ENCODE assay signal across 8 cellular contexts in genomic region chr2:8543412-8544167, GRCh38.
DNase-seq lines count a peak whose midpoint lies in the region; ATAC-seq and TF ChIP-seq lines count a peak whose summit lies in the region.

No MANE protein-coding gene starts in this region.

- no peak for TF ChIP-seq EP300 in suprapubic skin (IDR thresholded peaks at IDR 0.05)

- TF ChIP-seq CTCF in brain microvascular endothelial cell (IDR thresholded peaks at IDR 0.05; ENCODE audit: low read depth, low read length, missing control alignments) (no peak), suprapubic skin (IDR thresholded peaks at IDR 0.05) (no peak)

- H3K4me1 ChIP-seq in muscle layer of duodenum (ENCODE audit: control insufficient read depth in 1 of 2, insufficient read depth in 2 of 2, low read length in 2 of 2) (peaks cover 0 to 8% of the 10 kb centered on the region in 2 donors), suprapubic skin (peaks cover 52% of the 10 kb centered on the region)

- peaks cover 82% of the 10 kb centered on the region for H3K4me1 Mint-ChIP-seq in T-helper 2 cell treated with Interferon-gamma antibody and Interleukin-4, amounts not matched to agents 5 μg/mL and 100 μg/mL, for 36 hours (ENCODE audit: low read depth)

- ATAC-seq in GM19467 (IDR thresholded peaks at IDR 0.05; ENCODE audit: unreplicated experiment): peak; percentile 69
- ATAC-seq in HG03521 (IDR thresholded peaks at IDR 0.05; ENCODE audit: unreplicated experiment): peak; percentile 62

- TF ChIP-seq POLR2A in suprapubic skin (IDR thresholded peaks at IDR 0.05): peak in 1 of 2 donors; percentile 13

- H3K9me3 ChIP-seq in muscle layer of duodenum (ENCODE audit: control insufficient read depth in 1 of 2, low read length in 2 of 2) (no peaks in the 10 kb centered on the region), suprapubic skin (no peaks in the 10 kb centered on the region)

- in situ Hi-C loops in brain microvascular endothelial cell (cut with HindIII; ENCODE audit: low pct_ligation_motif_present, low sequenced_read_pairs): no loop called here

- H3K9me3 Mint-ChIP-seq in T-helper 2 cell treated with Interferon-gamma antibody and Interleukin-4, amounts not matched to agents 5 μg/mL and 100 μg/mL, for 36 hours: no peaks in the 10 kb centered on the region

- WGBS in suprapubic skin: 74% methylated on average over 23 of the region's 28 CpGs

- DNase-seq in COLO668 (lab: John Stamatoyannopoulos, UW; ENCODE audit: unreplicated experiment) (peak; percentile 74), brain microvascular endothelial cell (peak; percentile 77), suprapubic skin (ENCODE audit: low spot score in 2 of 2) (peak; percentile 81 to 84), NCI-H128 (lab: John Stamatoyannopoulos, UW; ENCODE audit: unreplicated experiment) (no peak)
- peak; percentile 90 for DNase-seq in T-helper 2 cell treated with Interferon-gamma antibody and Interleukin-4, amounts not matched to agents 5 μg/mL and 100 μg/mL, for 36 hours (ENCODE audit: low spot score)

- H3K27me3 Mint-ChIP-seq in T-helper 2 cell treated with Interferon-gamma antibody and Interleukin-4, amounts not matched to agents 5 μg/mL and 100 μg/mL, for 36 hours (ENCODE audit: low read depth): peaks cover 2% of the 10 kb centered on the region

- H3K4me3 ChIP-seq in brain microvascular endothelial cell (ENCODE audit: low read depth, low read length) (no peak overlapping the region), muscle layer of duodenum (ENCODE audit: low read depth in 1 of 2, low read length in 2 of 2) (no peak overlapping the region), suprapubic skin (no peak overlapping the region)

- H3K27ac Mint-ChIP-seq in T-helper 2 cell treated with Interferon-gamma antibody and Interleukin-4, amounts not matched to agents 5 μg/mL and 100 μg/mL, for 36 hours: peak overlapping the region; percentile 97

- peaks cover 2% of the 10 kb centered on the region for H3K36me3 Mint-ChIP-seq in T-helper 2 cell treated with Interferon-gamma antibody and Interleukin-4, amounts not matched to agents 5 μg/mL and 100 μg/mL, for 36 hours (ENCODE audit: low read depth)

- no peak overlapping the region for H3K27ac ChIP-seq in brain microvascular endothelial cell
- peak overlapping the region; percentile 51 for H3K27ac ChIP-seq in muscle layer of duodenum (ENCODE audit: low read length)
- peak overlapping the region; percentile 49 for H3K27ac ChIP-seq in suprapubic skin

- peak overlapping the region; percentile 77 for H3K4me3 Mint-ChIP-seq in T-helper 2 cell treated with Interferon-gamma antibody and Interleukin-4, amounts not matched to agents 5 μg/mL and 100 μg/mL, for 36 hours

- H3K27me3 ChIP-seq in brain microvascular endothelial cell (replicated peaks): no peaks in the 10 kb centered on the region
- H3K27me3 ChIP-seq in muscle layer of duodenum (ENCODE audit: low read depth, low read length): no peaks in the 10 kb centered on the region
- H3K27me3 ChIP-seq in suprapubic skin: no peaks in the 10 kb centered on the region

- H3K36me3 ChIP-seq in brain microvascular endothelial cell (replicated peaks) (no peaks in the 10 kb centered on the region), muscle layer of duodenum (ENCODE audit: control insufficient read depth in 1 of 2, insufficient read depth in 2 of 2, low read length in 2 of 2) (no peaks in the 10 kb centered on the region), suprapubic skin (no peaks in the 10 kb centered on the region)
